Comparison of ENCODE assay signal across 8 cellular contexts in genomic region chr20:53592501-53593465, GRCh38. TPM values are rescaled to one million over a fixed set of nuclear protein-coding genes. Genes with fewer than 3 reads are reported as not detected.
DNase-seq lines count a peak whose midpoint lies in the region; ATAC-seq and TF ChIP-seq lines count a peak whose summit lies in the region.
"Not testable (repeated sequence)": the region's sequence is repeated elsewhere in the genome, so short reads cannot be mapped to it uniquely, and the experiment has no call there.

No MANE protein-coding gene starts in this region.

- peak overlapping the region; percentile 87 for H3K4me3 Mint-ChIP-seq in activated CD4-positive, alpha-beta T cell treated with anti-CD3 and anti-CD28 coated beads, Interleukin-2, amount 10 ng/mL, durations not matched to agents 24 days and 14 days
- H3K4me3 Mint-ChIP-seq in osteocyte (ENCODE audit: unreplicated experiment) (peak overlapping the region; percentile 88), type B pancreatic cell (peak overlapping the region; percentile 97)

- H3K4me1 Mint-ChIP-seq in activated CD4-positive, alpha-beta T cell treated with anti-CD3 and anti-CD28 coated beads, Interleukin-2, amount 10 ng/mL, durations not matched to agents 24 days and 14 days = peaks cover 37% of the 10 kb centered on the region
- H3K4me1 Mint-ChIP-seq in osteocyte (ENCODE audit: unreplicated experiment) (peaks cover 59% of the 10 kb centered on the region), type B pancreatic cell (ENCODE audit: unreplicated experiment) (peaks cover 49% of the 10 kb centered on the region)

- H3K4me3 ChIP-seq in GM08714 (ENCODE audit: low read length) (peak overlapping the region; percentile 78), mammary epithelial cell (replicated peaks in 1 of 3; ENCODE audit: insufficient read depth in 1 of 3, low read depth in 2 of 3, low read length in 3 of 3) (peak overlapping the region; percentile 67 to 86 (median 83)), right cardiac atrium (ENCODE audit: low read length) (peak overlapping the region; percentile 99)

- in situ Hi-C loops in mammary epithelial cell (cut with MboI; ENCODE audit: low sequenced_read_pairs in 2 of 2) = loop anchor here in 1 of 2 donors (25.0 kb wide), 1 partner anchor 595 kb away; no protein-coding TSS in a partner anchor

- intact Hi-C loops in activated CD4-positive, alpha-beta T cell treated with anti-CD3 and anti-CD28 coated beads, Interleukin-2, amount 10 ng/mL, durations not matched to agents 24 days and 14 days (cut with micrococcal nuclease) = loop anchor here (5.0 kb wide), 1 partner anchor 620 kb away; the partner anchor contains the start of gene TSHZ2
- intact Hi-C loops in mammary epithelial cell (cut with micrococcal nuclease) = loop anchor here (2.0 to 5.0 kb wide), 5 partner anchors 14 to 325 kb away; no protein-coding TSS in a partner anchor
- intact Hi-C loops in right cardiac atrium (cut with DNase I) = loop anchor here in 1 of 4 donors (10.0 kb wide), 1 partner anchor 142 kb away; no protein-coding TSS in a partner anchor

- H3K27ac ChIP-seq in mammary epithelial cell (ENCODE audit: insufficient read depth, low read depth, low read length) (peak overlapping the region; percentile 95), right cardiac atrium (ENCODE audit: low read length) (peak overlapping the region; percentile 100)

- H3K27me3 Mint-ChIP-seq in activated CD4-positive, alpha-beta T cell treated with anti-CD3 and anti-CD28 coated beads, Interleukin-2, amount 10 ng/mL, durations not matched to agents 24 days and 14 days; osteocyte (ENCODE audit: unreplicated experiment); type B pancreatic cell: not testable (repeated sequence)

- peaks cover 57% of the 10 kb centered on the region for H3K79me2 ChIP-seq in mammary epithelial cell (ENCODE audit: insufficient read depth, low read length)

- CTCF ChIA-PET in mammary epithelial cell (lab: Charles Lee; ENCODE audit: low non-redundant PET) = interaction anchor here (0.6 to 1.0 kb wide), 3 partner anchors 236 to 614 kb away, joined by 3 to 5 read pairs (median 5); no protein-coding TSS in a partner anchor

- peak overlapping the region; percentile 98 for H3K27ac Mint-ChIP-seq in activated CD4-positive, alpha-beta T cell treated with anti-CD3 and anti-CD28 coated beads, Interleukin-2, amount 10 ng/mL, durations not matched to agents 24 days and 14 days
- H3K27ac Mint-ChIP-seq in osteocyte (ENCODE audit: unreplicated experiment) (peak overlapping the region; percentile 99), type B pancreatic cell (peak overlapping the region; percentile 98)

- DNase-seq in NCI-H2171 treated with DMSO at 0.1 percent for 48 hours (lab: John Stamatoyannopoulos, UW) (peak; percentile 71), mammary epithelial cell (peak; percentile 80), right cardiac atrium (peak; percentile 78 to 91 (median 90)), osteocyte (ENCODE audit: extremely low spot score, unreplicated experiment) (peak; percentile 87), type B pancreatic cell (ENCODE audit: extremely low spot score, unreplicated experiment) (peak; percentile 77)
- DNase-seq in activated CD4-positive, alpha-beta T cell treated with anti-CD3 and anti-CD28 coated beads, Interleukin-2, amount 10 ng/mL, durations not matched to agents 24 days and 14 days = peak; percentile 90

- H4K20me1 ChIP-seq in mammary epithelial cell (ENCODE audit: insufficient read depth, low read length) = not testable (repeated sequence)

- H3K9me3 Mint-ChIP-seq in activated CD4-positive, alpha-beta T cell treated with anti-CD3 and anti-CD28 coated beads, Interleukin-2, amount 10 ng/mL, durations not matched to agents 24 days and 14 days; osteocyte (ENCODE audit: unreplicated experiment); type B pancreatic cell: not testable (repeated sequence)

- peaks cover 14% of the 10 kb centered on the region for H3K36me3 Mint-ChIP-seq in activated CD4-positive, alpha-beta T cell treated with anti-CD3 and anti-CD28 coated beads, Interleukin-2, amount 10 ng/mL, durations not matched to agents 24 days and 14 days (ENCODE audit: low read depth)
- not testable (repeated sequence) for H3K36me3 Mint-ChIP-seq in osteocyte (ENCODE audit: unreplicated experiment); type B pancreatic cell

- TSS peak; percentile 94 for BruUV-seq in mammary epithelial cell (replicated peaks; lab: Mats Ljungman, UMichigan)

- H3K4me2 ChIP-seq in mammary epithelial cell (ENCODE audit: insufficient read depth, low read depth, low read length) = peak overlapping the region; percentile 75

- dilution Hi-C loops in mammary epithelial cell (cut with HindIII; ENCODE audit: low sequenced_read_pairs) = loop anchor here (25.0 kb wide), 1 partner anchor 170 kb away; no protein-coding TSS in a partner anchor

- not testable (repeated sequence) for TF ChIP-seq CTCF in mammary epithelial cell (conservative IDR thresholded peaks at IDR 0.05 in 1 of 2, IDR thresholded peaks at IDR 0.05 in 1 of 2; ENCODE audit: extremely low read depth in 1 of 2, insufficient read depth in 1 of 2, low read depth in 1 of 2, low read length in 2 of 2); osteocyte (IDR thresholded peaks at IDR 0.05)
- TF ChIP-seq CTCF in type B pancreatic cell (conservative IDR thresholded peaks at IDR 0.05) = peak; percentile 8

- ATAC-seq in HG02642 (IDR thresholded peaks at IDR 0.05; ENCODE audit: poor library complexity, unreplicated experiment) = peak; percentile 22
- peak; percentile 55 to 72 for ATAC-seq in right cardiac atrium

- peaks cover 20% of the 10 kb centered on the region for H3K4me1 ChIP-seq in mammary epithelial cell (ENCODE audit: insufficient read depth, low read length)
- H3K4me1 ChIP-seq in right cardiac atrium (ENCODE audit: control insufficient read depth, insufficient read depth, low read length) = not testable (repeated sequence)

- not testable (repeated sequence) for H3K9me3 ChIP-seq in mammary epithelial cell (replicated peaks; ENCODE audit: insufficient read depth, low read length); right cardiac atrium (ENCODE audit: control insufficient read depth, low read length)

- H3K27me3 ChIP-seq in mammary epithelial cell (ENCODE audit: insufficient read depth, low read length); right cardiac atrium (ENCODE audit: control insufficient read depth, insufficient read depth): not testable (repeated sequence)

- peak overlapping the region; percentile 88 for H3K9ac ChIP-seq in mammary epithelial cell (ENCODE audit: insufficient read depth, low read length)

- H3K36me3 ChIP-seq in mammary epithelial cell (ENCODE audit: insufficient read depth, low read length) = not testable (repeated sequence)

- H2AFZ ChIP-seq in mammary epithelial cell (ENCODE audit: low read depth, low read length) = not testable (repeated sequence)

- WGBS in mammary epithelial cell (ENCODE audit: low coverage, missing lambda C conversion rate) = 4% methylated on average over 5 of the region's 73 CpGs
- WGBS in right cardiac atrium = under 1% methylated on average over 73 of the region's 73 CpGs

RNA-seq across cellular contexts. Expression of gene ZNF217, which starts 0.9 kb away (rescaled TPM):
- total RNA-seq in activated CD4-positive, alpha-beta T cell treated with anti-CD3 and anti-CD28 coated beads, Interleukin-2, amount 10 ng/mL, durations not matched to agents 24 days and 14 days = 58.0 and 60.9 TPM in 2 replicates
- total RNA-seq in mammary epithelial cell = 10 to 100 TPM; 30.8 to 39.8 TPM
- 8.7 TPM for polyA plus RNA-seq in mammary epithelial cell
- polyA minus RNA-seq in mammary epithelial cell = 63.7 TPM
- 10 to 100 TPM in 2 of 4 donors, 1 to 10 TPM in 2; 8.5 to 15.6 (median 11.6) TPM for total RNA-seq in right cardiac atrium
- polyA plus RNA-seq in right cardiac atrium = 4.5 TPM
- 44.3 and 47.2 TPM in 2 replicates for total RNA-seq in osteocyte
- total RNA-seq in type B pancreatic cell (ENCODE audit: low replicate concordance) = 32.8 and 78.1 TPM in 2 replicates

Comparison
In these comparisons a context has a peak if more than half of its experiments do, and no peak if none do; other contexts are left out.
1. Peak in every context shown above with its lines: DNase-seq, ATAC-seq, H3K4me3 ChIP-seq and H3K27ac ChIP-seq.